In genomic region chr12:68040450-68041075, GRCh38 we compare ENCODE assay signal across 8 cellular contexts. TPM values are rescaled to one million over a fixed set of nuclear protein-coding genes. Genes with fewer than 3 reads are reported as not detected.
DNase-seq lines count a peak whose midpoint lies in the region; ATAC-seq and TF ChIP-seq lines count a peak whose summit lies in the region.

No MANE protein-coding gene starts in this region.

- H3K79me2 ChIP-seq in mesendoderm (ENCODE audit: control insufficient read depth, insufficient read depth, low read length) = no peaks in the 10 kb centered on the region

- no peak overlapping the region for H3K9ac ChIP-seq in mesendoderm (ENCODE audit: low read length)

- H3K27me3 Mint-ChIP-seq in activated CD4-positive, alpha-beta memory T cell treated with anti-CD3 and anti-CD28 coated beads, Interleukin-2, amount 10 ng/mL, durations not matched to agents 7 days and 5 days = no peaks in the 10 kb centered on the region

- no peak overlapping the region for H4K8ac ChIP-seq in mesendoderm (ENCODE audit: low read depth, low read length)

- H2AK5ac ChIP-seq in mesendoderm (ENCODE audit: low read length) = no peak overlapping the region

- peaks cover 36% of the 10 kb centered on the region for H3K4me1 Mint-ChIP-seq in activated CD4-positive, alpha-beta memory T cell treated with anti-CD3 and anti-CD28 coated beads, Interleukin-2, amount 10 ng/mL, durations not matched to agents 7 days and 5 days

- H2BK5ac ChIP-seq in mesendoderm (ENCODE audit: low read length) = no peak overlapping the region

- H3K23ac ChIP-seq in mesendoderm (ENCODE audit: low read length) = no peak overlapping the region

- H3K27ac Mint-ChIP-seq in activated CD4-positive, alpha-beta memory T cell treated with anti-CD3 and anti-CD28 coated beads, Interleukin-2, amount 10 ng/mL, durations not matched to agents 7 days and 5 days = peak overlapping the region; percentile 11

- H3K36me3 ChIP-seq in A673 (ENCODE audit: insufficient read depth, low read length, poor library complexity, severe bottlenecking) (no peaks in the 10 kb centered on the region), mesendoderm (ENCODE audit: control insufficient read depth, insufficient read depth, low read length) (no peaks in the 10 kb centered on the region)
- H3K36me3 ChIP-seq in effector memory CD4-positive, alpha-beta T cell (ENCODE audit: control insufficient read depth, insufficient read depth, low read length) = no peaks in the 10 kb centered on the region

- TF ChIP-seq CTCF in A673 (conservative IDR thresholded peaks at IDR 0.05; ENCODE audit: low read depth, low read length) = peak; percentile 92

- H3K4me3 ChIP-seq in A673 (ENCODE audit: low read depth, low read length, poor library complexity, severe bottlenecking) (no peak overlapping the region), mesendoderm (ENCODE audit: low read length) (no peak overlapping the region)
- no peak overlapping the region for H3K4me3 ChIP-seq in effector memory CD4-positive, alpha-beta T cell (ENCODE audit: insufficient read depth, low read depth, low read length, poor library complexity, severe bottlenecking)

- DNase-seq in A673 (ENCODE audit: low spot score) = peak; percentile 78
- peak; percentile 78 for DNase-seq in NCI-H748 treated with DMSO at 0.1 percent for 48 hours (lab: John Stamatoyannopoulos, UW)
- DNase-seq in activated CD4-positive, alpha-beta memory T cell treated with anti-CD3 and anti-CD28 coated beads, Interleukin-2, amount 10 ng/mL, durations not matched to agents 7 days and 5 days = peak; percentile 70
- DNase-seq in effector memory CD4-positive, alpha-beta T cell = peak; percentile 22 to 46 (median 23)
- DNase-seq in mesendoderm = peak; percentile 82
- DNase-seq in stimulated activated CD8-positive, alpha-beta memory T cell treated with anti-CD3 and anti-CD28 coated beads, Interleukin-2, amount 100 ng/mL, for 48 hours (ENCODE audit: low read depth in 2 of 2) = peak; percentile 32 to 40

- ATAC-seq in GM18520 (IDR thresholded peaks at IDR 0.05; ENCODE audit: unreplicated experiment) (peak; percentile 31), HG03571 (IDR thresholded peaks at IDR 0.05; ENCODE audit: unreplicated experiment) (peak; percentile 51)

- CTCF ChIA-PET in A673 (lab: Charles Lee) = interaction anchor here (0.6 to 1.0 kb wide), 7 partner anchors 37 to 642 kb away, joined by 3 to 16 read pairs (median 4); no protein-coding TSS in a partner anchor
- CTCF ChIA-PET in activated CD4-positive, alpha-beta memory T cell treated with anti-CD3 and anti-CD28 coated beads, Interleukin-2, amount 10 ng/mL, durations not matched to agents 7 days and 5 days (lab: Charles Lee) = interaction anchor here (0.7 to 9.9 kb wide), 44 partner anchors 8 to 614 kb away, joined by 3 to 163 read pairs (median 5); partner anchors contain the start of genes IFNG, IL26 and MDM1

- no peak overlapping the region for H4K5ac ChIP-seq in mesendoderm (ENCODE audit: low read length)

- no peaks in the 10 kb centered on the region for H3K79me1 ChIP-seq in mesendoderm (ENCODE audit: low read length)

- H3K56ac ChIP-seq in mesendoderm (ENCODE audit: low read length) = no peak overlapping the region

- no peak overlapping the region for H3K4ac ChIP-seq in mesendoderm (ENCODE audit: low read depth, low read length)

- H3K9me3 ChIP-seq in A673 (ENCODE audit: low read depth, low read length, poor library complexity, severe bottlenecking) = no peaks in the 10 kb centered on the region
- no peaks in the 10 kb centered on the region for H3K9me3 ChIP-seq in effector memory CD4-positive, alpha-beta T cell (ENCODE audit: control insufficient read depth, low read length)

- H2BK15ac ChIP-seq in mesendoderm (replicated peaks; ENCODE audit: low read depth) = no peak overlapping the region

- H3K27me3 ChIP-seq in A673 (replicated peaks; ENCODE audit: insufficient read depth, low read depth, low read length, poor library complexity) = no peaks in the 10 kb centered on the region
- no peaks in the 10 kb centered on the region for H3K27me3 ChIP-seq in effector memory CD4-positive, alpha-beta T cell (replicated peaks; ENCODE audit: control insufficient read depth, insufficient read depth, low read length, poor library complexity, severe bottlenecking)
- H3K27me3 ChIP-seq in mesendoderm (ENCODE audit: insufficient read depth, low read length, poor library complexity) = no peaks in the 10 kb centered on the region

- H3K4me2 ChIP-seq in mesendoderm (ENCODE audit: low read length) = no peak overlapping the region

- POLR2A ChIA-PET in A673 (lab: Charles Lee; ENCODE audit: low non-redundant PET) = no interaction called here
- POLR2A ChIA-PET in activated CD4-positive, alpha-beta memory T cell treated with anti-CD3 and anti-CD28 coated beads, Interleukin-2, amount 10 ng/mL, durations not matched to agents 7 days and 5 days (lab: Charles Lee) = interaction anchor here (0.6 to 2.7 kb wide), 7 partner anchors 79 to 291 kb away, joined by 3 to 18 read pairs (median 4); partner anchors contain the start of genes IFNG and MDM1

- no peak overlapping the region for H3K4me3 Mint-ChIP-seq in activated CD4-positive, alpha-beta memory T cell treated with anti-CD3 and anti-CD28 coated beads, Interleukin-2, amount 10 ng/mL, durations not matched to agents 7 days and 5 days

- no peak overlapping the region for H3K18ac ChIP-seq in mesendoderm (ENCODE audit: low read length)

- H3K9me3 Mint-ChIP-seq in activated CD4-positive, alpha-beta memory T cell treated with anti-CD3 and anti-CD28 coated beads, Interleukin-2, amount 10 ng/mL, durations not matched to agents 7 days and 5 days = no peaks in the 10 kb centered on the region

- no TSS peak for BruUV-seq in A673 (replicated peaks; lab: Mats Ljungman, UMichigan)

- H3K27ac ChIP-seq in A673 (ENCODE audit: low read depth, low read length, poor library complexity, severe bottlenecking) (no peak overlapping the region), mesendoderm (ENCODE audit: low read depth, low read length) (no peak overlapping the region)
- no peak overlapping the region for H3K27ac ChIP-seq in effector memory CD4-positive, alpha-beta T cell (ENCODE audit: insufficient read depth, low read length, poor library complexity, severe bottlenecking)

- intact Hi-C loops in A673 (cut with micrococcal nuclease; ENCODE audit: unreplicated experiment) = loop anchor here (5.0 kb wide), 2 partner anchors 277 to 683 kb away; no protein-coding TSS in a partner anchor

- no CpG with 5 or more reads among the region's 6 CpGs for WGBS in mesendoderm (ENCODE audit: extremely low coverage, insufficient coverage, low lambda C conversion rate)

- H3K36me3 Mint-ChIP-seq in activated CD4-positive, alpha-beta memory T cell treated with anti-CD3 and anti-CD28 coated beads, Interleukin-2, amount 10 ng/mL, durations not matched to agents 7 days and 5 days (ENCODE audit: low read depth) = no peaks in the 10 kb centered on the region

- H2BK120ac ChIP-seq in mesendoderm (ENCODE audit: low read depth, low read length) = no peak overlapping the region

- H3K4me1 ChIP-seq in A673 (ENCODE audit: insufficient read depth, low read length, poor library complexity, severe bottlenecking) = no peaks in the 10 kb centered on the region
- H3K4me1 ChIP-seq in effector memory CD4-positive, alpha-beta T cell (ENCODE audit: control insufficient read depth, insufficient read depth, low read length, poor library complexity, severe bottlenecking) = no peaks in the 10 kb centered on the region
- no peaks in the 10 kb centered on the region for H3K4me1 ChIP-seq in mesendoderm (ENCODE audit: control insufficient read depth, low read depth, low read length)

RNA-seq across cellular contexts. Expression of gene IFNG-AS1, which starts 51.3 kb away (rescaled TPM):
- not detected in 2 replicates for total RNA-seq in A673 (2021)
- total RNA-seq in activated CD4-positive, alpha-beta memory T cell treated with anti-CD3 and anti-CD28 coated beads, Interleukin-2, amount 10 ng/mL, durations not matched to agents 7 days and 5 days = under 1 TPM; 0.35 to 0.40 TPM
- polyA plus RNA-seq in mesendoderm (2013, experiment 1 of 2) = not detected
- not detected for polyA plus RNA-seq in mesendoderm (2013, experiment 2 of 2)

Comparison
In these comparisons a context has a peak if more than half of its experiments do, and no peak if none do; other contexts are left out.
1. DNase-seq: peak in every context shown above with its lines; median percentile 82 in mesendoderm; 78 in A673; 78 in NCI-H748 treated with DMSO at 0.1 percent for 48 hours; 70 in activated CD4-positive, alpha-beta memory T cell treated with anti-CD3 and anti-CD28 coated beads, Interleukin-2, amount 10 ng/mL, durations not matched to agents 7 days and 5 days; 36 in stimulated activated CD8-positive, alpha-beta memory T cell treated with anti-CD3 and anti-CD28 coated beads, Interleukin-2, amount 100 ng/mL, for 48 hours; 23 in effector memory CD4-positive, alpha-beta T cell.